22 cellular contexts compared by ENCODE assay signal in genomic region chr2:164960159-164960558, GRCh38. TPM values are rescaled to one million over a fixed set of nuclear protein-coding genes. Genes with fewer than 3 reads are reported as not detected.
"Had no signal": no experiment of that assay in that cellular context is flagged by ENCODE, and none has a peak within 500 bp of the region (broad histone marks: within the 10 kb centered on the region; RNA-seq: fewer than 3 reads in every experiment).

No MANE protein-coding gene starts in this region.

- DNase-seq: activated CD4-positive, alpha-beta T cell treated with anti-CD3 and anti-CD28 coated beads, Interleukin-2, amount 10 ng/mL, durations not matched to agents 24 days and 14 days; activated CD4-positive, CD25-positive, alpha-beta regulatory T cell; activated CD8-positive, alpha-beta T cell treated with anti-CD3 and anti-CD28 coated beads for 36 hours; activated naive CD4-positive, alpha-beta T cell treated with Interleukin-2 at 50 U/mL for 16 hours; activated naive CD8-positive, alpha-beta T cell treated with anti-CD3 and anti-CD28 coated beads, Interleukin-2, amount 10 ng/mL, durations not matched to agents 7 days and 5 days; activated T-cell treated with anti-CD3 and anti-CD28 coated beads, Interleukin-2, amount 50 U/mL, for 24 hours; brain microvascular endothelial cell; central memory CD4-positive, alpha-beta T cell; colonic mucosa; gastrocnemius medialis; head of caudate nucleus; left lung; midbrain; nephron progenitor cell; occipital lobe; posterior cingulate gyrus; retina; spleen; stimulated activated CD4-positive, alpha-beta T cell treated with anti-CD3 and anti-CD28 coated beads, Interleukin-4, amount 100 ng/mL, for 4 hours; testis had no signal

- H3K9me3 ChIP-seq: colonic mucosa, gastrocnemius medialis, left lung, spleen, testis had no signal

- H3K4me1 ChIP-seq: colonic mucosa, gastrocnemius medialis, testis had no signal

- H3K27me3 ChIP-seq: brain microvascular endothelial cell, colonic mucosa, testis had no signal

- H3K36me3 ChIP-seq: brain microvascular endothelial cell, colonic mucosa, gastrocnemius medialis, left lung, spleen had no signal

- H3K4me3 ChIP-seq: colonic mucosa, gastrocnemius medialis, left lung, spleen, testis had no signal

- H3K27ac ChIP-seq: brain microvascular endothelial cell, colonic mucosa, gastrocnemius medialis, left lung, spleen, testis had no signal

RNA-seq across cellular contexts. Expression of gene SLC38A11, which starts 4.8 kb away (rescaled TPM):
- total RNA-seq: activated CD4-positive, alpha-beta T cell treated with anti-CD3 and anti-CD28 coated beads, Interleukin-2, amount 10 ng/mL, durations not matched to agents 24 days and 14 days; activated CD8-positive, alpha-beta T cell treated with anti-CD3 and anti-CD28 coated beads for 36 hours; activated naive CD8-positive, alpha-beta T cell treated with anti-CD3 and anti-CD28 coated beads, Interleukin-2, amount 10 ng/mL, durations not matched to agents 7 days and 5 days; activated T-helper 2 cell treated with anti-CD3 and anti-CD28 coated beads, Interferon-gamma antibody, Interleukin-2, Interleukin-4, amounts not matched to agents 10 μg/mL and 5 μg/mL and 100 μg/mL, durations not matched to agents 14 hours and 24 hours and 36 hours; lung microvascular endothelial cell had no signal
